19 cellular contexts compared by ENCODE assay signal in genomic region chr4:122313001-122313400, GRCh38.
"Had no signal": no experiment of that assay in that cellular context is flagged by ENCODE, and none has a peak within 500 bp of the region (broad histone marks: within the 10 kb centered on the region; RNA-seq: fewer than 3 reads in every experiment).

No MANE protein-coding gene starts in this region.

- DNase-seq: effector memory CD4-positive, alpha-beta T cell; hypothalamus; immature natural killer cell; left ventricle myocardium superior; lower lobe of right lung; natural killer cell; occipital lobe; right lobe of liver; stimulated activated CD4-positive, alpha-beta T cell treated with anti-CD3 and anti-CD28 coated beads, Interleukin-12 subunit alpha, Interleukin-12 subunit beta, amount 100 ng/mL, for 4 hours; stimulated activated CD4-positive, alpha-beta T cell treated with anti-CD3 and anti-CD28 coated beads, Interleukin-1b, Interleukin-23, amount 100 ng/mL, for 48 hours; stimulated activated CD4-positive, alpha-beta T cell treated with anti-CD3 and anti-CD28 coated beads, Interleukin-4, amount 100 ng/mL, for 1 hour; stimulated activated CD8-positive, alpha-beta memory T cell treated with anti-CD3 and anti-CD28 coated beads, Interleukin-4, amount 100 ng/mL, for 48 hours; stimulated activated naive CD4-positive, alpha-beta T cell; stimulated activated naive CD8-positive, alpha-beta T cell treated with anti-CD3 and anti-CD28 coated beads, Interleukin-15, amount 100 ng/mL, for 72 hours; transverse colon had no signal

- H3K4me3 ChIP-seq: esophagus muscularis mucosa, lower lobe of right lung, right lobe of liver, smooth muscle cell, suprapubic skin, transverse colon had no signal

- H3K4me1 ChIP-seq: esophagus muscularis mucosa, lower lobe of right lung, parathyroid adenoma, right lobe of liver, suprapubic skin, transverse colon had no signal

- H3K27ac ChIP-seq: esophagus muscularis mucosa, lower lobe of right lung, parathyroid adenoma, right lobe of liver, suprapubic skin, transverse colon had no signal

- H3K79me2 ChIP-seq: parathyroid adenoma had no signal

- ATAC-seq: left ventricle myocardium superior; lower lobe of right lung; natural killer cell; right lobe of liver; stimulated activated naive CD8-positive, alpha-beta T cell treated with anti-CD3 and anti-CD28 coated beads, Interleukin-15, amount 100 ng/mL, for 72 hours had no signal

- H3K27me3 ChIP-seq: esophagus muscularis mucosa, right lobe of liver, suprapubic skin, transverse colon had no signal

- H2AFZ ChIP-seq: parathyroid adenoma had no signal

- H3K9me3 ChIP-seq: esophagus muscularis mucosa, lower lobe of right lung, right lobe of liver, suprapubic skin, transverse colon had no signal
